8 cellular contexts compared by ENCODE assay signal in the genomic region with DNA sequence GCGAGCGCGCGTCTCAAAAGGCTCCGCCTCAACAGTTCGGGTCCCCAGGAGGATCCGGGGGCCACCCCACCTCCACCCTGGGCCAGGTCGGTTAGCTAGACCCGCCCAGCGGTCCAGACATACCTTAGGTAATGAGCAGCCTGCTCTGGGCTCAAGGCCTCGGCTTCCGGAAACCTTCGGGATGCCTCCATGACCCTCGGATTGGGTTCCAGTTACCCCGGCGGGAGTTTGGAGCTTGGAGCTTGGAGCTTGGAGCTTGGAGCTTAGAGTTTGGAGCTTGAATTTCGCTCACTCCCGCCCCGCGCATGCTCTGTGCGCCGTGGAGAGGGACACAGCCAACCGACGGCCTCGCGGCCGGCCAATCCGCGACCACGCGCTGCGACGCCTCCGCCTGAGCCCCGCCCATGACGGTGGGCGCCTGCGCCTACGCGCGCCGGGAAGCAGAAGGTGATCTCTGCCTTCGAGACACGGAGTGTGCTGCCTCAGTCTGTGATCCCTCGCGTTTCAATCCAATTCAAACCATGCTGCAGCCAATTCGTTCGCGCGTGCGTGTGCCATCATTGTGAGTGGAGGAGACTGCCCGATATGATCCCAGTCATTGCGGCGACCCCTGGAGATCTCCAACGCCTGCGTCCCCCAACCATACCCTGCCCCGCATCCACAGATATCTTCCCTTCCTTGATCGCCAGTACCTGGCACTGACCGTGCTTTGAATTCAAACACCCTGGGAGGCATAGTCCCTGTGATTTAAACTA. TPM values are rescaled to one million over a fixed set of nuclear protein-coding genes. Genes with fewer than 3 reads are reported as not detected.
A peak's percentile ranks its signal among the peaks of the same experiment; 100 is the strongest.
DNase-seq lines count a peak whose midpoint lies in the region; ATAC-seq and TF ChIP-seq lines count a peak whose summit lies in the region.

A gene with protein sequence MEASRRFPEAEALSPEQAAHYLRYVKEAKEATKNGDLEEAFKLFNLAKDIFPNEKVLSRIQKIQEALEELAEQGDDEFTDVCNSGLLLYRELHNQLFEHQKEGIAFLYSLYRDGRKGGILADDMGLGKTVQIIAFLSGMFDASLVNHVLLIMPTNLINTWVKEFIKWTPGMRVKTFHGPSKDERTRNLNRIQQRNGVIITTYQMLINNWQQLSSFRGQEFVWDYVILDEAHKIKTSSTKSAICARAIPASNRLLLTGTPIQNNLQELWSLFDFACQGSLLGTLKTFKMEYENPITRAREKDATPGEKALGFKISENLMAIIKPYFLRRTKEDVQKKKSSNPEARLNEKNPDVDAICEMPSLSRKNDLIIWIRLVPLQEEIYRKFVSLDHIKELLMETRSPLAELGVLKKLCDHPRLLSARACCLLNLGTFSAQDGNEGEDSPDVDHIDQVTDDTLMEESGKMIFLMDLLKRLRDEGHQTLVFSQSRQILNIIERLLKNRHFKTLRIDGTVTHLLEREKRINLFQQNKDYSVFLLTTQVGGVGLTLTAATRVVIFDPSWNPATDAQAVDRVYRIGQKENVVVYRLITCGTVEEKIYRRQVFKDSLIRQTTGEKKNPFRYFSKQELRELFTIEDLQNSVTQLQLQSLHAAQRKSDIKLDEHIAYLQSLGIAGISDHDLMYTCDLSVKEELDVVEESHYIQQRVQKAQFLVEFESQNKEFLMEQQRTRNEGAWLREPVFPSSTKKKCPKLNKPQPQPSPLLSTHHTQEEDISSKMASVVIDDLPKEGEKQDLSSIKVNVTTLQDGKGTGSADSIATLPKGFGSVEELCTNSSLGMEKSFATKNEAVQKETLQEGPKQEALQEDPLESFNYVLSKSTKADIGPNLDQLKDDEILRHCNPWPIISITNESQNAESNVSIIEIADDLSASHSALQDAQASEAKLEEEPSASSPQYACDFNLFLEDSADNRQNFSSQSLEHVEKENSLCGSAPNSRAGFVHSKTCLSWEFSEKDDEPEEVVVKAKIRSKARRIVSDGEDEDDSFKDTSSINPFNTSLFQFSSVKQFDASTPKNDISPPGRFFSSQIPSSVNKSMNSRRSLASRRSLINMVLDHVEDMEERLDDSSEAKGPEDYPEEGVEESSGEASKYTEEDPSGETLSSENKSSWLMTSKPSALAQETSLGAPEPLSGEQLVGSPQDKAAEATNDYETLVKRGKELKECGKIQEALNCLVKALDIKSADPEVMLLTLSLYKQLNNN (minus strand): TSS at position 307 of the 755 bp plus-strand sequence. CDS start 116 bp downstream, at position 191.

- peak; percentile 47 for DNase-seq in GM12864 (ENCODE audit: low read depth)
- peak; percentile 55 for DNase-seq in NCI-H1105 (lab: John Stamatoyannopoulos, UW)
- peak; percentile 62 to 85 (median 77) for DNase-seq in T-cell
- peak; percentile 84 to 92 (median 88) for DNase-seq in adrenal gland
- DNase-seq in heart right ventricle, result peak; percentile 83 to 89
- DNase-seq in progenitor cell of endocrine pancreas (ENCODE audit: low spot score, unreplicated experiment), result peak; percentile 74
- peak; percentile 86 for DNase-seq in ureter (ENCODE audit: low spot score)

- 0 to 37% (median 12%) methylated on average over 9 to 59 of the region's 59 CpGs for WGBS in adrenal gland, 4 donors
- 0 to 1% methylated on average over 53 to 59 of the region's 59 CpGs for WGBS in heart right ventricle, 2 donors

- H3K4me3 ChIP-seq in GM12864 (ENCODE audit: low read depth, low read length) (peak within 1 kb of the TSS; percentile 76), adrenal gland (no peak within 1 kb of the TSS), heart right ventricle (peak within 1 kb of the TSS in 8 of 10 donors; percentile 19 to 49 (median 42))

- peak in 1 of 2 donors; percentile 64 for TF ChIP-seq POLR2A in adrenal gland (IDR thresholded peaks at IDR 0.05)

- H3K27me3 Mint-ChIP-seq in T-cell, result no peaks in the 10 kb centered on the region
- no peaks in the 10 kb centered on the region for H3K27me3 Mint-ChIP-seq in progenitor cell of endocrine pancreas

- ATAC-seq in HG02623 (IDR thresholded peaks at IDR 0.05; ENCODE audit: unreplicated experiment) (peak; percentile 98), T-cell (replicated peaks in 1 of 4) (peak; percentile 98 to 99 (median 99)), heart right ventricle (peak; percentile 98 to 100 (median 99))

- H3K27me3 ChIP-seq in adrenal gland (peaks cover 6% of the 10 kb centered on the region), heart right ventricle (peaks cover 0 to 4% (median 0%) of the 10 kb centered on the region in 7 donors)

- H3K4me1 ChIP-seq in adrenal gland (replicated peaks in 1 of 2), result no peaks in the 10 kb centered on the region
- peaks cover 0 to 11% (median 0%) of the 10 kb centered on the region in 9 donors for H3K4me1 ChIP-seq in heart right ventricle

- H3K36me3 Mint-ChIP-seq in T-cell (no peaks in the 10 kb centered on the region), progenitor cell of endocrine pancreas (ENCODE audit: insufficient read depth) (peaks cover 8% of the 10 kb centered on the region)

- H3K27ac ChIP-seq in adrenal gland (peak within 1 kb of the TSS in 2 of 5 donors; percentile 64 to 71), heart right ventricle (peak within 1 kb of the TSS in 4 of 10 donors; percentile 22 to 66 (median 34))

- CTCF ChIA-PET in T-cell (lab: Charles Lee), result interaction anchor here (0.7 to 1.6 kb wide), 3 partner anchors 8 to 1325 kb away, joined by 3 to 9 read pairs (median 3); a partner anchor contains a TSS

- POLR2A ChIA-PET in T-cell (lab: Charles Lee), result interaction anchor here (0.5 to 0.8 kb wide), 5 partner anchors 37 to 1800 kb away, joined by 3 to 4 read pairs (median 3); a partner anchor contains a TSS

- intact Hi-C loops in adrenal gland (cut with DNase I) (no loop called here), heart right ventricle (cut with DNase I) (no loop called here)

- H3K9me3 ChIP-seq in adrenal gland (replicated peaks in 1 of 3) (no peaks in the 10 kb centered on the region), heart right ventricle (no peaks in the 10 kb centered on the region)

- H3K4me3 Mint-ChIP-seq in T-cell (peak within 1 kb of the TSS; percentile 64 to 72 (median 71)), progenitor cell of endocrine pancreas (ENCODE audit: low read depth) (peak within 1 kb of the TSS; percentile 78)

- H3K36me3 ChIP-seq in adrenal gland (replicated peaks in 1 of 2), result no peaks in the 10 kb centered on the region
- H3K36me3 ChIP-seq in heart right ventricle, result no peaks in the 10 kb centered on the region

- H3K4me1 Mint-ChIP-seq in T-cell, result peaks cover 0 to 6% (median 6%) of the 10 kb centered on the region in 3 donors
- H3K4me1 Mint-ChIP-seq in progenitor cell of endocrine pancreas (ENCODE audit: low read depth), result peaks cover 1% of the 10 kb centered on the region

- H3K27ac Mint-ChIP-seq in T-cell (peak within 1 kb of the TSS; percentile 65 to 75), progenitor cell of endocrine pancreas (peak within 1 kb of the TSS; percentile 94)

- no peaks in the 10 kb centered on the region for H3K9me3 Mint-ChIP-seq in T-cell
- peaks cover 12% of the 10 kb centered on the region for H3K9me3 Mint-ChIP-seq in progenitor cell of endocrine pancreas (ENCODE audit: low read depth)

- TF ChIP-seq CTCF in GM12864 (IDR thresholded peaks at IDR 0.05; ENCODE audit: low read depth, low read length, missing control alignments) (no peak), adrenal gland (IDR thresholded peaks at IDR 0.05) (no peak), heart right ventricle (IDR thresholded peaks at IDR 0.05) (no peak), progenitor cell of endocrine pancreas (IDR thresholded peaks at IDR 0.05; ENCODE audit: unreplicated experiment) (no peak)

RNA-seq across cellular contexts. Expression of the gene that starts here (rescaled TPM):
- 1 to 10 TPM in 1 of 5 donors, under 1 TPM in 4; 0.07 to 1.1 (median 0.30) TPM for total RNA-seq in T-cell
- under 1 TPM in 6 of 8 donors, not detected in 2; 0.08 to 0.18 (median 0.13) TPM for total RNA-seq in adrenal gland
- under 1 TPM in 1 of 3 donors, not detected in 2; 0.33 TPM for polyA plus RNA-seq in adrenal gland
- total RNA-seq in heart right ventricle, result under 1 TPM in 3 of 10 donors, not detected in 7; 0.08 to 0.23 (median 0.17) TPM
- polyA plus RNA-seq in heart right ventricle, result under 1 TPM in 1 of 2 donors, not detected in 1; 0.01 TPM
- total RNA-seq in progenitor cell of endocrine pancreas, result 4.8 and 5.6 TPM in 2 replicates
- total RNA-seq in ureter, result 0.26 TPM

Comparison
In these comparisons a context has a peak if more than half of its experiments do, and no peak if none do; other contexts are left out.
1. Peak in DNase-seq in adrenal gland; RNA of the gene not detected or under 1 TPM.
2. Peak in DNase-seq, ATAC-seq and H3K4me3 ChIP-seq in heart right ventricle; RNA of the gene not detected or under 1 TPM.
3. Peak in DNase-seq in ureter; RNA of the gene not detected or under 1 TPM.